Comparison of ENCODE assay signal across 8 cellular contexts in the genomic region with DNA sequence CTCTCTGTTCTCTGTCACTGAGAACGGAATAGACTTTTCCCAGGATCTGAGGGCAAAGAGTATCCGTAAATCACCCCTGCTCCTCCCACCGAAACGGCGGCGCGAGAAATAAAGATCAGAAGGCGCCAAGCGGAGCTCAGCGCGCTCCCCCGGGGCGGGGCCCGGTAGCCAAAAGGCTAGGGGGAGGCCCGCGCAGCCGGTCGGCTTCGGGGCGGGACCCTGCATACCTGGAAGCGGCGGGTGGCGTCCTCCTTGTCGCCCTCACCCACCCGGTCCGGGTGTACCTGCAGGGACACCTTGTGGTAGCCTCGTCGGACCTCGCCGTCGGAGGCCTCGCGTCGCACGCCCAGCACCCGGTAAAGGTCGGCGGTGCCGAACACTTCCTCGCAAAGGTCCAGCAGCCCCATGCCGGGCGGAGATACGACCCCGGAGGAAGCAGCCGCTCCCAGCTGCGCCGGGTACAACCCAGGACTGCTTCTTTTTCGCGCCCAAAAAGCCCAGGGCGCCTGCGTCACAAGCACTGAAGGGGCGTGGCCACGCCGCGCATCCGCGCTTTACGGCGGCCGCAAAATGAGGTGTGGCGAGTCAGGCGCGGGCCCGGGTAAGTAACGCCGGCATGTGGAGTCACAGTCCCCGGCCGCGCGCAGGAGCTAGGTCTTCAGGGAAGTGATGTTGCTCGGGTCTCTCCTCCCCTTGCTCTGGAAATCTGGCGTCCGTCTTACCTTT. TPM values are rescaled to one million over a fixed set of nuclear protein-coding genes. Genes with fewer than 3 reads are reported as not detected.
A peak's percentile ranks its signal among the peaks of the same experiment; 100 is the strongest.
DNase-seq lines count a peak whose midpoint lies in the region; ATAC-seq lines count a peak whose summit lies in the region.

A gene with protein sequence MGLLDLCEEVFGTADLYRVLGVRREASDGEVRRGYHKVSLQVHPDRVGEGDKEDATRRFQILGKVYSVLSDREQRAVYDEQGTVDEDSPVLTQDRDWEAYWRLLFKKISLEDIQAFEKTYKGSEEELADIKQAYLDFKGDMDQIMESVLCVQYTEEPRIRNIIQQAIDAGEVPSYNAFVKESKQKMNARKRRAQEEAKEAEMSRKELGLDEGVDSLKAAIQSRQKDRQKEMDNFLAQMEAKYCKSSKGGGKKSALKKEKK (minus strand): TSS at position 473 of the 726 bp plus-strand sequence. CDS start 66 bp downstream, at position 407.

- DNase-seq in AML-193 (lab: John Stamatoyannopoulos, UW) (peak; percentile 91 to 92), NCI-H446 treated with DMSO at 0.1 percent for 48 hours (lab: John Stamatoyannopoulos, UW) (peak; percentile 81), cerebellum (ENCODE audit: low spot score) (peak; percentile 91), kidney glomerular epithelial cell (lab: John Stamatoyannopoulos, UW) (peak; percentile 87)
- DNase-seq in activated CD4-positive, alpha-beta T cell treated with anti-CD3 and anti-CD28 coated beads for 1 hour = peak; percentile 95
- peak; percentile 89 to 97 for DNase-seq in stimulated activated CD4-positive, alpha-beta T cell treated with anti-CD3 and anti-CD28 coated beads, Interleukin-1b, Interleukin-23, amount 100 ng/mL, for 1 hour (ENCODE audit: low read depth in 2 of 2)

- peak; percentile 73 for ATAC-seq in GM19043 (IDR thresholded peaks at IDR 0.05; ENCODE audit: low read depth, unreplicated experiment)
- peak; percentile 75 for ATAC-seq in HG03378 (IDR thresholded peaks at IDR 0.05; ENCODE audit: unreplicated experiment)

RNA-seq across cellular contexts. Expression of the gene that starts here (rescaled TPM):
- total RNA-seq in cerebellum = 62.7 TPM

Comparison
In these comparisons a context has a peak if more than half of its experiments do, and no peak if none do; other contexts are left out.
1. Peak in every context shown above with its lines: DNase-seq and ATAC-seq.